29 cellular contexts compared by ENCODE assay signal in genomic region chr1:12666141-12666735, GRCh38. TPM values are rescaled to one million over a fixed set of nuclear protein-coding genes. Genes with fewer than 3 reads are reported as not detected.
"Had no signal": no experiment of that assay in that cellular context is flagged by ENCODE, and none has a peak within 500 bp of the region (broad histone marks: within the 10 kb centered on the region; RNA-seq: fewer than 3 reads in every experiment).

No MANE protein-coding gene starts in this region.

- ATAC-seq: activated CD4-positive, alpha-beta T cell treated with anti-CD3 and anti-CD28 coated beads for 36 hours; left colon; lower lobe of right lung; natural killer cell treated with Interleukin-12 subunit alpha and Interleukin-12 subunit beta and Interleukin-15 and Interleukin-18, amount 100 ng/mL, for 72 hours; stimulated activated naive B cell treated with anti-CD40 and anti-IgM and Interleukin-4, amounts not matched to agents 10 μg/mL and 1 μg/mL and 100 μg/mL, for 72 hours had no signal

- H3K9me3 ChIP-seq: adrenal gland, ascending aorta, lower lobe of right lung, thyroid gland had no signal

- H3K27ac ChIP-seq: adrenal gland, ascending aorta, esophagus muscularis mucosa, lower lobe of right lung, right atrium auricular region, stomach, thyroid gland, upper lobe of left lung had no signal

- H3K27me3 ChIP-seq: adrenal gland, ascending aorta, esophagus muscularis mucosa, right atrium auricular region, stomach, thyroid gland, upper lobe of left lung had no signal

- FAIRE-seq: frontal cortex had no signal

- DNase-seq: activated CD4-positive, alpha-beta T cell treated with anti-CD3 and anti-CD28 coated beads for 36 hours; activated CD4-positive, alpha-beta T cell treated with anti-CD3 and anti-CD28 coated beads, Interleukin-2, amount 50 U/mL, for 4 hours; activated CD4-positive, CD25-positive, alpha-beta regulatory T cell; activated CD8-positive, alpha-beta memory T cell treated with anti-CD3 and anti-CD28 coated beads for 24 hours; activated effector memory CD4-positive, alpha-beta T cell treated with anti-CD3 and anti-CD28 coated beads, Interleukin-2, amount 50 U/mL, for 16 hours; activated naive CD4-positive, alpha-beta T cell treated with anti-CD3 and anti-CD28 coated beads for 36 hours; activated naive CD8-positive, alpha-beta T cell treated with anti-CD3 and anti-CD28 coated beads for 36 hours; adrenal gland; caudate nucleus; endodermal cell; islet precursor cell; left colon; lower lobe of right lung; mesendoderm; stimulated activated CD4-positive, alpha-beta T cell treated with anti-CD3 and anti-CD28 coated beads, Interleukin-2, amount 100 ng/mL, for 24 hours; stimulated activated naive B cell treated with anti-CD40 and anti-IgM and Interleukin-4, amounts not matched to agents 10 μg/mL and 1 μg/mL and 100 μg/mL, for 72 hours; stomach; T-helper 1 cell; thyroid gland; upper lobe of left lung had no signal

- H3K36me3 ChIP-seq: adrenal gland, ascending aorta, esophagus muscularis mucosa, lower lobe of right lung, right atrium auricular region, stomach, thyroid gland, upper lobe of left lung had no signal

- H3K4me1 ChIP-seq: adrenal gland, ascending aorta, esophagus muscularis mucosa, lower lobe of right lung, right atrium auricular region, stomach, thyroid gland, upper lobe of left lung had no signal

- H3K4me3 ChIP-seq: adrenal gland, ascending aorta, esophagus muscularis mucosa, lower lobe of right lung, right atrium auricular region, smooth muscle cell, stomach, thyroid gland, upper lobe of left lung had no signal

RNA-seq across cellular contexts. Expression of gene AADACL4, which starts 22.4 kb away (rescaled TPM):
- total RNA-seq: activated CD4-positive, alpha-beta T cell treated with anti-CD3 and anti-CD28 coated beads for 36 hours; activated naive CD4-positive, alpha-beta T cell treated with anti-CD3 and anti-CD28 coated beads for 36 hours; activated naive CD8-positive, alpha-beta T cell treated with anti-CD3 and anti-CD28 coated beads for 36 hours; adrenal gland; ascending aorta; chondrocyte; endodermal cell; esophagus muscularis mucosa; frontal cortex; left colon; lower lobe of right lung; mononuclear cell; natural killer cell treated with Interleukin-12 subunit alpha and Interleukin-12 subunit beta and Interleukin-15 and Interleukin-18, amount 100 ng/mL, for 72 hours; pulmonary artery endothelial cell; right atrium auricular region; smooth muscle cell; stomach; thyroid gland; upper lobe of left lung had no signal
- polyA plus RNA-seq: smooth muscle cell, stomach had no signal

RNA-seq across cellular contexts. Expression of gene AADACL3, which starts 49.7 kb away (rescaled TPM):
- total RNA-seq: activated CD4-positive, alpha-beta T cell treated with anti-CD3 and anti-CD28 coated beads for 36 hours; activated naive CD4-positive, alpha-beta T cell treated with anti-CD3 and anti-CD28 coated beads for 36 hours; activated naive CD8-positive, alpha-beta T cell treated with anti-CD3 and anti-CD28 coated beads for 36 hours; adrenal gland; ascending aorta; chondrocyte; esophagus muscularis mucosa; frontal cortex; left colon; lower lobe of right lung; mononuclear cell; natural killer cell treated with Interleukin-12 subunit alpha and Interleukin-12 subunit beta and Interleukin-15 and Interleukin-18, amount 100 ng/mL, for 72 hours; pulmonary artery endothelial cell; right atrium auricular region; stomach; thyroid gland; upper lobe of left lung had no signal
- polyA plus RNA-seq: adrenal gland, stomach had no signal
